ENCODE assay signal across 8 cellular contexts in the genomic region with DNA sequence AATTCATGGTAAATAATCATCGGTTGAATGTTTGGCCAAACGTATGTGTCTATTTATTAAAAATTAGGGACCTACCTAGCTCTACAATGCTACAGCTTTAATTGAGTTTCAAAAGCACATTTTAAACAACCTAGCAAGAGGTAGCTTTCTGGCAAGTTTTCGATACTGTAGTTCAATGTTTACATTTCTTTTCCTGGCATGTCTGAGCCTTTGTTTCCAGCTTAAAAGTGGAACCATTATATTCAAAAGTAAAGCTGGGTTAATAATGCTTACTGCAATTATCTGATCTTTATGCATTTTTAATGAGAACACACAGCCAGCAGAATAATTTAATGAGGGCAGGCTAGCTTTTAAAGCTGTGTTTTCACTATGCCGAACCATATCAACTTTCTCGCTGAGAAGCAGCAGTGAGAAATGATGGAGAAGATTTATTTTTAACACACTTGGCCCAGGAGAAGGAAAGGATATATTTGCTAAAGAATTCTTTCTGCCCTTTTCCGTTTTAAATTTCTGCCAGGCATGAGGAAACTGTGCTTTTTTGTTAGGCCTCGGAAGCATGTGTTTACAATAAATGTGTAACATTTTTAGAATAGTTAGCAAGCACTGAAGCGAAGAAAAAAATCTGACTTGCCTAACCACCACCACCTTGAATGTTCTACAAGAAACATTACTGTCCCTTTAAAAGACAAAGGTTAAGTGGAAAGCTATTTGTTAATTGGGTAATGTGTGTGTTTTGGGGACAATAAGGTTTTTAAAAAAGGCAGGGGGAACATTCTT. TPM values are rescaled to one million over a fixed set of nuclear protein-coding genes. Genes with fewer than 3 reads are reported as not detected.
DNase-seq lines count a peak whose midpoint lies in the region; ATAC-seq, FAIRE-seq and TF ChIP-seq lines count a peak whose summit lies in the region.

No MANE protein-coding gene starts in this region.

- intact Hi-C loops in CD14-positive monocyte (cut with micrococcal nuclease) = loop anchor here (10.0 kb wide), 1 partner anchor 212 kb away; a partner anchor contains a TSS
- intact Hi-C loops in right lobe of liver (cut with DNase I) = no loop called here
- intact Hi-C loops in transverse colon (cut with DNase I; ENCODE audit: low total_unique reads) = loop anchor here (5.0 kb wide), 2 partner anchors 106 to 114 kb away; no protein-coding TSS in a partner anchor

- in situ Hi-C loops in transverse colon (cut with MboI; ENCODE audit: low pct_ligation_motif_present in 1 of 4, low pct_unique_long_range_greater_than_20kb in 1 of 4, low sequenced_read_pairs in 3 of 4) = loop anchor here in 3 of 4 donors (10.0 to 25.0 kb wide), 4 partner anchors 111 to 212 kb away; a partner anchor contains a TSS

- H3K27me3 Mint-ChIP-seq in CD14-positive monocyte (ENCODE audit: low read depth in 3 of 3) (peaks cover 0 to 2% (median 0%) of the 10 kb centered on the region in 3 donors), astrocyte (ENCODE audit: low read depth, unreplicated experiment) (no peaks in the 10 kb centered on the region)

- H3K9ac ChIP-seq in HUES48 (ENCODE audit: low read depth, low read length) (peak overlapping the region; percentile 51; the same call in 1 of the 2 replicates), astrocyte (ENCODE audit: low read length) (peak overlapping the region; percentile 96)

- H3K4me1 Mint-ChIP-seq in CD14-positive monocyte (peaks cover 55% of the 10 kb centered on the region), astrocyte (ENCODE audit: low read depth, unreplicated experiment) (peaks cover 23% of the 10 kb centered on the region)

- H3K4me3 ChIP-seq in HUES48 (ENCODE audit: low read depth, low read length) (peak overlapping the region; percentile 67), astrocyte (ENCODE audit: insufficient read depth, low read depth, low read length) (peak overlapping the region; percentile 86), right lobe of liver (peak overlapping the region; percentile 61 to 62 (median 61)), transverse colon (peak overlapping the region; percentile 33 to 79 (median 44))

- ATAC-seq in right lobe of liver (peak in 3 of 4 donors; percentile 2 to 15 (median 13)), GM21390 (IDR thresholded peaks at IDR 0.05; ENCODE audit: unreplicated experiment) (no peak), HG02884 (IDR thresholded peaks at IDR 0.05; ENCODE audit: unreplicated experiment) (no peak)

- TF ChIP-seq POLR2A in right lobe of liver (IDR thresholded peaks at IDR 0.05) (no peak), transverse colon (IDR thresholded peaks at IDR 0.05) (no peak)

- peaks cover 59% of the 10 kb centered on the region for H3K79me2 ChIP-seq in astrocyte (ENCODE audit: insufficient read depth, low read length)

- H3K4me1 ChIP-seq in HUES48 (ENCODE audit: control insufficient read depth, insufficient read depth, low read length) (peaks cover 29% of the 10 kb centered on the region), astrocyte (ENCODE audit: insufficient read depth, low read length) (peaks cover 20% of the 10 kb centered on the region), right lobe of liver (peaks cover 0 to 36% (median 12%) of the 10 kb centered on the region in 4 donors), transverse colon (peaks cover 18 to 51% (median 46%) of the 10 kb centered on the region in 4 donors)

- peaks cover 0 to 7% of the 10 kb centered on the region in 2 donors for H3K36me3 Mint-ChIP-seq in CD14-positive monocyte
- H3K36me3 Mint-ChIP-seq in astrocyte (ENCODE audit: low read depth, unreplicated experiment) = peaks cover 3% of the 10 kb centered on the region

- no peaks in the 10 kb centered on the region for H3K9me3 ChIP-seq in HUES48 (ENCODE audit: control insufficient read depth, insufficient read depth, low read length)
- no peaks in the 10 kb centered on the region for H3K9me3 ChIP-seq in astrocyte (ENCODE audit: insufficient read depth, low read depth, low read length)
- no peaks in the 10 kb centered on the region for H3K9me3 ChIP-seq in right lobe of liver
- H3K9me3 ChIP-seq in transverse colon = no peaks in the 10 kb centered on the region

- H3K27ac Mint-ChIP-seq in CD14-positive monocyte = peak overlapping the region; percentile 91 to 97 (median 96)
- peak overlapping the region; percentile 95 for H3K27ac Mint-ChIP-seq in astrocyte (ENCODE audit: unreplicated experiment)

- peaks cover 88% of the 10 kb centered on the region for H3K27me3 ChIP-seq in HUES48 (ENCODE audit: control insufficient read depth, insufficient read depth, low read length)
- no peaks in the 10 kb centered on the region for H3K27me3 ChIP-seq in astrocyte (ENCODE audit: insufficient read depth, low read length)
- no peaks in the 10 kb centered on the region for H3K27me3 ChIP-seq in right lobe of liver
- no peaks in the 10 kb centered on the region for H3K27me3 ChIP-seq in transverse colon

- H3K4me3 Mint-ChIP-seq in CD14-positive monocyte = peak overlapping the region; percentile 76 to 97
- H3K4me3 Mint-ChIP-seq in astrocyte (ENCODE audit: unreplicated experiment) = peak overlapping the region; percentile 92

- no peak for DNase-seq in CD14-positive monocyte (ENCODE audit: low spot score)
- peak; percentile 66 for DNase-seq in astrocyte (ENCODE audit: low read depth)
- DNase-seq in right lobe of liver = no peak
- DNase-seq in transverse colon = no peak
- DNase-seq in islet precursor cell = no peak

- H3K36me3 ChIP-seq in HUES48 (ENCODE audit: control insufficient read depth, insufficient read depth, low read length) (no peaks in the 10 kb centered on the region), astrocyte (ENCODE audit: insufficient read depth, low read length) (no peaks in the 10 kb centered on the region), right lobe of liver (no peaks in the 10 kb centered on the region), transverse colon (no peaks in the 10 kb centered on the region)

- no peak for TF ChIP-seq CTCF in CD14-positive monocyte (IDR thresholded peaks at IDR 0.05)
- no peak for TF ChIP-seq CTCF in astrocyte (IDR thresholded peaks at IDR 0.05; ENCODE audit: insufficient read depth, low read depth, low read length)
- no peak for TF ChIP-seq CTCF in right lobe of liver (IDR thresholded peaks at IDR 0.05)
- TF ChIP-seq CTCF in transverse colon (IDR thresholded peaks at IDR 0.05) = no peak

- TF ChIP-seq EP300 in transverse colon (IDR thresholded peaks at IDR 0.05; ENCODE audit: low read depth) = no peak

- no peak for FAIRE-seq in astrocyte (lab: Jason Lieb, UNC)

- no peak overlapping the region for H2AFZ ChIP-seq in astrocyte (ENCODE audit: low read depth, low read length)

- H3K9me3 Mint-ChIP-seq in CD14-positive monocyte (no peaks in the 10 kb centered on the region), astrocyte (ENCODE audit: unreplicated experiment) (no peaks in the 10 kb centered on the region)

- H4K20me1 ChIP-seq in astrocyte (ENCODE audit: insufficient read depth, low read length) = peaks cover 43% of the 10 kb centered on the region

- H3K27ac ChIP-seq in HUES48 (ENCODE audit: low read depth, low read length) (peak overlapping the region; percentile 26), astrocyte (ENCODE audit: low read depth, low read length) (peak overlapping the region; percentile 92), right lobe of liver (peak overlapping the region; percentile 93 to 98 (median 97)), transverse colon (peak overlapping the region; percentile 90 to 96 (median 90))

- WGBS in right lobe of liver (ENCODE audit: insufficient coverage, low coverage, low lambda C conversion rate, missing lambda C conversion rate) = 0% methylated on average over 8 of the region's 8 CpGs
- WGBS in transverse colon (ENCODE audit: low coverage in 1 of 2), 2 donors = 0% methylated on average over 8 of the region's 8 CpGs

- H3K4me2 ChIP-seq in astrocyte (ENCODE audit: low read length) = peak overlapping the region; percentile 99

RNA-seq across cellular contexts. Expression of a gene that starts 1.0 kb away (rescaled TPM):
- polyA plus RNA-seq in CD14-positive monocyte = 10 to 100 TPM; 13.4 to 15.5 TPM
- total RNA-seq in astrocyte = 66.5 and 70.2 TPM in 2 replicates
- 100 to 1,000 TPM in 3 of 6 experiments, 10 to 100 TPM in 3; 30.3 to 135 (median 81.5) TPM for total RNA-seq in right lobe of liver
- 10 to 100 TPM; 26.9 to 53.7 (median 46.1) TPM for total RNA-seq in transverse colon

Comparison
In these comparisons a context has a peak if more than half of its experiments do, and no peak if none do; other contexts are left out.
1. H3K27ac ChIP-seq: peak in every context shown above with its lines; median percentile 97 in right lobe of liver; 92 in astrocyte; 90 in transverse colon; 26 in HUES48.
2. ATAC-seq: peak in right lobe of liver (3 of 4); none in GM21390 (single experiment) and HG02884 (single experiment).
3. intact Hi-C loops: an anchor here in CD14-positive monocyte (10.0 kb wide) and transverse colon (5.0 kb wide); none called in right lobe of liver.
4. Peak in every context shown above with its lines, with median percentiles within 50 percentile points of each other: H3K4me3 ChIP-seq.